In the genomic region with DNA sequence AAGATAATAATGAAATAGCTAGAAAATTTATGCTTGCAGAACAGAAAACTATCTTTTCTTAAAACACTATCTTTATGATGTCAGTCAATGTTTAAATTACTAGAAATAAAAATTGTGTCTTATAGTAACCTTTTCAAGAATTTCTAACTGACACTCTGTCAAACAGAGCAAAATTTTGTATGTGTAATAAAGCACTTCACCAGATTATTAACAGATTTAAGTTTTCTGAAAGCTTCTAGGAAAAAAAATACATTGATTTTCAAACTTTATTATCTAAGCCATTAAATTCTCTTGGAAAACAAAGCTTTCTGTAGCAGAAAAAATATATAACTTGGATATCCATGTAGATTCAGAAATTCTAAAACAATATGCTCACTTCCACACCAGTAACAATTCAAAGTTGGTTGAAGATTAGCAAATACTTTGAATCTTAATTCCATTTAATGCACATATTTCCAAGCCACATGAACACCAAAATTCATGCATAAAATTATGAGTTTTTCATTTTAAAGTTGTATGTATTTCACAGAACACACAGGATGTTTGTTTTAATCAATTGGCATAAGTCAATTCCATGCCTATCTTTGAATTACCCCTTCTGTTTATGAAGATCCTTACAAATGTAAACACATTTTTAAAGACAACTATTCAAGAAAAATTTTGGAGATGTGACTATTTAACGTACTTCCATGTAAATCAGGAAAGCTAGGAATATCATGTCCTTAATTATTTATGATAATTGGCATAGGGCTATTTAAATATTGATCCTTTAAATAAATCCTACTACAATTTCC, we compare ENCODE assay signal across 1 cellular context.
TF ChIP-seq lines count a peak whose summit lies in the region.

No MANE protein-coding gene starts in this region.

TF ChIP-seq in IMR-90, 13 proteins besides CTCF, POLR2A, EP300 and RAD21:
- TF ChIP-seq MXI1 (IDR thresholded peaks at IDR 0.05; ENCODE audit: borderline replicate concordance, low read depth, low read length), result no peak
- TF ChIP-seq FOS (IDR thresholded peaks at IDR 0.05; ENCODE audit: low read depth, low read length), result no peak
- TF ChIP-seq MAFK (IDR thresholded peaks at IDR 0.05; ENCODE audit: low read depth, low read length), result no peak
- no peak for TF ChIP-seq NFE2L2 (IDR thresholded peaks at IDR 0.05; ENCODE audit: low read depth, low read length)
- TF ChIP-seq, protein P1, sequence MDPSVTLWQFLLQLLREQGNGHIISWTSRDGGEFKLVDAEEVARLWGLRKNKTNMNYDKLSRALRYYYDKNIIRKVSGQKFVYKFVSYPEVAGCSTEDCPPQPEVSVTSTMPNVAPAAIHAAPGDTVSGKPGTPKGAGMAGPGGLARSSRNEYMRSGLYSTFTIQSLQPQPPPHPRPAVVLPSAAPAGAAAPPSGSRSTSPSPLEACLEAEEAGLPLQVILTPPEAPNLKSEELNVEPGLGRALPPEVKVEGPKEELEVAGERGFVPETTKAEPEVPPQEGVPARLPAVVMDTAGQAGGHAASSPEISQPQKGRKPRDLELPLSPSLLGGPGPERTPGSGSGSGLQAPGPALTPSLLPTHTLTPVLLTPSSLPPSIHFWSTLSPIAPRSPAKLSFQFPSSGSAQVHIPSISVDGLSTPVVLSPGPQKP (IDR thresholded peaks at IDR 0.05; ENCODE audit: borderline replicate concordance, low read depth, low read length), result no peak
- no peak for TF ChIP-seq CHD1 (IDR thresholded peaks at IDR 0.05; ENCODE audit: low read depth, low read length)
- TF ChIP-seq SMC3 (IDR thresholded peaks at IDR 0.05; ENCODE audit: low read depth, low read length), result no peak
- TF ChIP-seq, protein P2, sequence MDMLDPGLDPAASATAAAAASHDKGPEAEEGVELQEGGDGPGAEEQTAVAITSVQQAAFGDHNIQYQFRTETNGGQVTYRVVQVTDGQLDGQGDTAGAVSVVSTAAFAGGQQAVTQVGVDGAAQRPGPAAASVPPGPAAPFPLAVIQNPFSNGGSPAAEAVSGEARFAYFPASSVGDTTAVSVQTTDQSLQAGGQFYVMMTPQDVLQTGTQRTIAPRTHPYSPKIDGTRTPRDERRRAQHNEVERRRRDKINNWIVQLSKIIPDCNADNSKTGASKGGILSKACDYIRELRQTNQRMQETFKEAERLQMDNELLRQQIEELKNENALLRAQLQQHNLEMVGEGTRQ (IDR thresholded peaks at IDR 0.05; ENCODE audit: low read depth, low read length), result no peak
- TF ChIP-seq RCOR1 (IDR thresholded peaks at IDR 0.05; ENCODE audit: insufficient replicate concordance, low read length), result no peak
- TF ChIP-seq BHLHE40 (IDR thresholded peaks at IDR 0.05; ENCODE audit: low read depth, low read length), result no peak
- no peak for TF ChIP-seq CEBPB (IDR thresholded peaks at IDR 0.05; ENCODE audit: low read depth, low read length)
- TF ChIP-seq MAZ (IDR thresholded peaks at IDR 0.05; ENCODE audit: borderline replicate concordance, low read depth, low read length), result no peak
- no peak for TF ChIP-seq RFX5 (IDR thresholded peaks at IDR 0.05; ENCODE audit: low read depth, low read length)
